In genomic region chr15:90558182-90558581, GRCh38 we compare ENCODE assay signal across 1 cellular context.
TF ChIP-seq lines count a peak whose summit lies in the region.

No MANE protein-coding gene starts in this region.

TF ChIP-seq in HepG2, 621 proteins besides CTCF, POLR2A, EP300 and RAD21 (continued from another document and continues in another):
- TF ChIP-seq ZNF292 (CRISPR knock-in tag; IDR thresholded peaks at IDR 0.05; ENCODE audit: borderline replicate concordance, low read depth): peak; percentile 57; the same call in 1 of the 2 replicates
- TF ChIP-seq NONO (IDR thresholded peaks at IDR 0.05): no peak
- TF ChIP-seq NONO (CRISPR knock-in tag; conservative IDR thresholded peaks at IDR 0.05): 0 out of 2 replicates have a peak, but pooled peaks have one; percentile 20
- TF ChIP-seq KDM1A (CRISPR knock-in tag; IDR thresholded peaks at IDR 0.05): no peak
- TF ChIP-seq RARA (CRISPR knock-in tag; IDR thresholded peaks at IDR 0.05): peak; percentile 27; the same call in 1 of the 2 replicates
- 0 out of 2 replicates have a peak, but pooled peaks have one; percentile 39 for TF ChIP-seq NCOA2 (CRISPR knock-in tag; IDR thresholded peaks at IDR 0.05)
- TF ChIP-seq GZF1 (CRISPR knock-in tag; IDR thresholded peaks at IDR 0.05): 0 out of 2 replicates have a peak, but pooled peaks have one; percentile 39
- TF ChIP-seq KDM6A (CRISPR knock-in tag; IDR thresholded peaks at IDR 0.05; ENCODE audit: low read depth): peak; percentile 93
- TF ChIP-seq ZMYM3 (CRISPR knock-in tag; IDR thresholded peaks at IDR 0.05): peak; percentile 53; the same call in 1 of the 2 replicates
- peak; percentile 11; the same call in 1 of the 2 replicates for TF ChIP-seq ETV5 (CRISPR knock-in tag; IDR thresholded peaks at IDR 0.05; ENCODE audit: borderline replicate concordance)
- TF ChIP-seq ZNF644 (CRISPR knock-in tag; IDR thresholded peaks at IDR 0.05; ENCODE audit: low read depth): 0 out of 2 replicates have a peak, but pooled peaks have one; percentile 35
- TF ChIP-seq ZNF543 (CRISPR knock-in tag; IDR thresholded peaks at IDR 0.05): no peak
- peak; percentile 58; the same call in 1 of the 2 replicates for TF ChIP-seq FOXP4 (CRISPR knock-in tag; IDR thresholded peaks at IDR 0.05)
- TF ChIP-seq ZFAT (CRISPR knock-in tag; conservative IDR thresholded peaks at IDR 0.05): no peak
- TF ChIP-seq ZNF33B (CRISPR knock-in tag; IDR thresholded peaks at IDR 0.05): no peak
- TF ChIP-seq SOX13 (IDR thresholded peaks at IDR 0.05): no peak
- peak in 1 of 2 experiments; percentile 36; a peak in 2 of 4 replicates for TF ChIP-seq SOX13 (CRISPR knock-in tag; conservative IDR thresholded peaks at IDR 0.05 in 1 of 2, IDR thresholded peaks at IDR 0.05 in 1 of 2)
- TF ChIP-seq RBFOX2 (IDR thresholded peaks at IDR 0.05; ENCODE audit: low read depth, low read length): no peak
- TF ChIP-seq ZSCAN30 (CRISPR knock-in tag; IDR thresholded peaks at IDR 0.05): no peak
- 0 out of 2 replicates have a peak, but pooled peaks have one; percentile 21 for TF ChIP-seq ZNF331 (CRISPR knock-in tag; IDR thresholded peaks at IDR 0.05)
- TF ChIP-seq IRF2 (CRISPR knock-in tag; IDR thresholded peaks at IDR 0.05): 0 out of 2 replicates have a peak, but pooled peaks have one; percentile 19
- peak; percentile 54; the same call in 1 of the 2 replicates for TF ChIP-seq CREM (IDR thresholded peaks at IDR 0.05)
- TF ChIP-seq CREM (CRISPR knock-in tag; IDR thresholded peaks at IDR 0.05): no peak
- no peak for TF ChIP-seq ZNF747 (CRISPR knock-in tag; IDR thresholded peaks at IDR 0.05; ENCODE audit: borderline replicate concordance)
- TF ChIP-seq ELF3 (CRISPR knock-in tag; IDR thresholded peaks at IDR 0.05): peak; percentile 42; the same call in 1 of the 2 replicates
- peak; percentile 49 for TF ChIP-seq CCAR2 (optimal IDR thresholded peaks at IDR 0.05; ENCODE audit: low read depth, low read length)
- no peak for TF ChIP-seq ZBTB38 (CRISPR knock-in tag; IDR thresholded peaks at IDR 0.05)
- TF ChIP-seq ZNF691 (CRISPR knock-in tag; IDR thresholded peaks at IDR 0.05; ENCODE audit: borderline replicate concordance, low read depth): peak; percentile 51; the same call in 1 of the 2 replicates
- 0 out of 2 replicates have a peak, but pooled peaks have one; percentile 18 for TF ChIP-seq CHD4 (IDR thresholded peaks at IDR 0.05; ENCODE audit: borderline replicate concordance, low read length)
- TF ChIP-seq ZNF772 (CRISPR knock-in tag; IDR thresholded peaks at IDR 0.05): peak; percentile 9; the same call in 1 of the 2 replicates
- TF ChIP-seq AKAP8 (CRISPR knock-in tag; IDR thresholded peaks at IDR 0.05): no peak
- peak; percentile 82 for TF ChIP-seq ARID5B (CRISPR knock-in tag; IDR thresholded peaks at IDR 0.05)
- peak; percentile 92 for TF ChIP-seq PATZ1 (CRISPR knock-in tag; IDR thresholded peaks at IDR 0.05)
- 0 out of 2 replicates have a peak, but pooled peaks have one; percentile 14 for TF ChIP-seq ZNF317 (CRISPR knock-in tag; IDR thresholded peaks at IDR 0.05)
- no peak for TF ChIP-seq ZKSCAN1 (IDR thresholded peaks at IDR 0.05; ENCODE audit: low read length)
- TF ChIP-seq PAXIP1 (CRISPR knock-in tag; conservative IDR thresholded peaks at IDR 0.05): peak; percentile 96
- peak; percentile 92 for TF ChIP-seq HNF4G (IDR thresholded peaks at IDR 0.05; ENCODE audit: borderline replicate concordance, low read depth, low read length)
- peak; percentile 87; the same call in 1 of the 2 replicates for TF ChIP-seq HNF4G (CRISPR knock-in tag; IDR thresholded peaks at IDR 0.05; ENCODE audit: borderline replicate concordance, low read depth)
- peak; percentile 61; the same call in 1 of the 2 replicates for TF ChIP-seq TFE3 (CRISPR knock-in tag; IDR thresholded peaks at IDR 0.05)
- peak; percentile 35; the same call in 1 of the 2 replicates for TF ChIP-seq ZFP37 (CRISPR knock-in tag; IDR thresholded peaks at IDR 0.05; ENCODE audit: borderline replicate concordance)
- peak; percentile 41; the same call in 1 of the 2 replicates for TF ChIP-seq POGZ (CRISPR knock-in tag; IDR thresholded peaks at IDR 0.05)
- no peak for TF ChIP-seq ZHX2 (IDR thresholded peaks at IDR 0.05; ENCODE audit: low read depth)
- TF ChIP-seq ZHX2 (CRISPR knock-in tag; IDR thresholded peaks at IDR 0.05; ENCODE audit: borderline replicate concordance): no peak
- 0 out of 2 replicates have a peak, but pooled peaks have one; percentile 15 for TF ChIP-seq TBX2 (CRISPR knock-in tag; IDR thresholded peaks at IDR 0.05; ENCODE audit: borderline replicate concordance)
